In the genomic region with DNA sequence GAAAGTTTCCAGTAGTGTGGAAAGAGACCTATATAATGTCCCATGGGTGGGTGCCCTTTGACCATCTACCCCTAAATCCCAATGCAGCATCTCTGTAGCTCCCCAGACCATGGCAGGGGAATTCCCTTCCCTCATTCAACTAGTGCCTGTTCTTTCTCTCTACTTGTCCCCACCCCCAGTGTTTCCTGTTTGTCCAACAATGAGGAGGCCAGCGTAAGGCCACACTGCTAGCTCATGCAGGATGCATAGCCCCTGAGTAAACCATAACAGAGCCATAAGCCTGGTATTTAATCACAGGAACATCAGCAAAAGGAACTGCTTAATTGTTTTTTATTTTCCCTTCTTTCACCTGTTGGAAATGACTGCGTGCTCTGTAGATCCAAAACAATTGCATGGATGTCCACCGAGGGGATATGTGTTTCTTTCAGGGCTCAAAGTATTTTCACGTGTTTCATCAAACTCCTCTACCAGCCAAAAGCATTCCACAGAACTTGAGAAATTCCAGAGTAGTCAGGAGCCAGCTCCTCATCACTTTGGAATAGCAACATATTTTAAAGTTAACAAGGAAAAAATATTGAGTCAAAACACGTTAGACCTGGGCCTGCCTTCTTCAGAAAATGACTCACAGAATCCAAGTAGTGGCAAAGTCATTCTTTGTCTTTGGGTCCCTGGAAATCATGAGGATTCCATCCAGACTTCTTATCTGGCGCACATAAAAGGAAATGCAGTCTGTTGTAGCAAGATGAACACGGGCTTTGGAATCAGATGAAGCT, we compare ENCODE assay signal across 1 cellular context.
TF ChIP-seq lines count a peak whose summit lies in the region.

No MANE protein-coding gene starts in this region.

TF ChIP-seq in GM12878, 131 proteins besides CTCF, POLR2A, EP300 and RAD21 (continued from another document):
- TF ChIP-seq, protein P1, sequence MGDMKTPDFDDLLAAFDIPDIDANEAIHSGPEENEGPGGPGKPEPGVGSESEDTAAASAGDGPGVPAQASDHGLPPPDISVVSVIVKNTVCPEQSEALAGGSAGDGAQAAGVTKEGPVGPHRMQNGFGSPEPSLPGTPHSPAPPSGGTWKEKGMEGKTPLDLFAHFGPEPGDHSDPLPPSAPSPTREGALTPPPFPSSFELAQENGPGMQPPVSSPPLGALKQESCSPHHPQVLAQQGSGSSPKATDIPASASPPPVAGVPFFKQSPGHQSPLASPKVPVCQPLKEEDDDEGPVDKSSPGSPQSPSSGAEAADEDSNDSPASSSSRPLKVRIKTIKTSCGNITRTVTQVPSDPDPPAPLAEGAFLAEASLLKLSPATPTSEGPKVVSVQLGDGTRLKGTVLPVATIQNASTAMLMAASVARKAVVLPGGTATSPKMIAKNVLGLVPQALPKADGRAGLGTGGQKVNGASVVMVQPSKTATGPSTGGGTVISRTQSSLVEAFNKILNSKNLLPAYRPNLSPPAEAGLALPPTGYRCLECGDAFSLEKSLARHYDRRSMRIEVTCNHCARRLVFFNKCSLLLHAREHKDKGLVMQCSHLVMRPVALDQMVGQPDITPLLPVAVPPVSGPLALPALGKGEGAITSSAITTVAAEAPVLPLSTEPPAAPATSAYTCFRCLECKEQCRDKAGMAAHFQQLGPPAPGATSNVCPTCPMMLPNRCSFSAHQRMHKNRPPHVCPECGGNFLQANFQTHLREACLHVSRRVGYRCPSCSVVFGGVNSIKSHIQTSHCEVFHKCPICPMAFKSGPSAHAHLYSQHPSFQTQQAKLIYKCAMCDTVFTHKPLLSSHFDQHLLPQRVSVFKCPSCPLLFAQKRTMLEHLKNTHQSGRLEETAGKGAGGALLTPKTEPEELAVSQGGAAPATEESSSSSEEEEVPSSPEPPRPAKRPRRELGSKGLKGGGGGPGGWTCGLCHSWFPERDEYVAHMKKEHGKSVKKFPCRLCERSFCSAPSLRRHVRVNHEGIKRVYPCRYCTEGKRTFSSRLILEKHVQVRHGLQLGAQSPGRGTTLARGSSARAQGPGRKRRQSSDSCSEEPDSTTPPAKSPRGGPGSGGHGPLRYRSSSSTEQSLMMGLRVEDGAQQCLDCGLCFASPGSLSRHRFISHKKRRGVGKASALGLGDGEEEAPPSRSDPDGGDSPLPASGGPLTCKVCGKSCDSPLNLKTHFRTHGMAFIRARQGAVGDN (IDR thresholded peaks at IDR 0.05) = no peak
- peak; percentile 81 for TF ChIP-seq PAX5 (IDR thresholded peaks at IDR 0.05; ENCODE audit: borderline replicate concordance, low read depth, low read length)
- TF ChIP-seq POLR2AphosphoS5 (IDR thresholded peaks at IDR 0.05; ENCODE audit: low read length) = peak; percentile 46; the same call in 1 of the 2 replicates
- TF ChIP-seq, protein P2, sequence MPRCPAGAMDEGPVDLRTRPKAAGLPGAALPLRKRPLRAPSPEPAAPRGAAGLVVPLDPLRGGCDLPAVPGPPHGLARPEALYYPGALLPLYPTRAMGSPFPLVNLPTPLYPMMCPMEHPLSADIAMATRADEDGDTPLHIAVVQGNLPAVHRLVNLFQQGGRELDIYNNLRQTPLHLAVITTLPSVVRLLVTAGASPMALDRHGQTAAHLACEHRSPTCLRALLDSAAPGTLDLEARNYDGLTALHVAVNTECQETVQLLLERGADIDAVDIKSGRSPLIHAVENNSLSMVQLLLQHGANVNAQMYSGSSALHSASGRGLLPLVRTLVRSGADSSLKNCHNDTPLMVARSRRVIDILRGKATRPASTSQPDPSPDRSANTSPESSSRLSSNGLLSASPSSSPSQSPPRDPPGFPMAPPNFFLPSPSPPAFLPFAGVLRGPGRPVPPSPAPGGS (IDR thresholded peaks at IDR 0.05; ENCODE audit: borderline replicate concordance, insufficient read depth, low read depth, low read length, poor library complexity, severe bottlenecking) = peak; percentile 78
- TF ChIP-seq SREBF1 (IDR thresholded peaks at IDR 0.05; ENCODE audit: low read length) = no peak
- TF ChIP-seq SMARCA5 (IDR thresholded peaks at IDR 0.05) = no peak
- TF ChIP-seq JUND (IDR thresholded peaks at IDR 0.05; ENCODE audit: low read depth, low read length) = no peak
- TF ChIP-seq, protein P3, sequence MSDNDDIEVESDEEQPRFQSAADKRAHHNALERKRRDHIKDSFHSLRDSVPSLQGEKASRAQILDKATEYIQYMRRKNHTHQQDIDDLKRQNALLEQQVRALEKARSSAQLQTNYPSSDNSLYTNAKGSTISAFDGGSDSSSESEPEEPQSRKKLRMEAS (IDR thresholded peaks at IDR 0.05; ENCODE audit: low read depth, low read length) = 0 out of 2 replicates have a peak, but pooled peaks have one; percentile 35
- TF ChIP-seq NR2F1 (conservative IDR thresholded peaks at IDR 0.05) = no peak; the same call in 1 of the 2 replicates
- no peak for TF ChIP-seq ZBED1 (IDR thresholded peaks at IDR 0.05; ENCODE audit: borderline replicate concordance)
- TF ChIP-seq CREB1 (IDR thresholded peaks at IDR 0.05; ENCODE audit: low read depth) = peak; percentile 21; the same call in 1 of the 2 replicates
- TF ChIP-seq, protein P4, sequence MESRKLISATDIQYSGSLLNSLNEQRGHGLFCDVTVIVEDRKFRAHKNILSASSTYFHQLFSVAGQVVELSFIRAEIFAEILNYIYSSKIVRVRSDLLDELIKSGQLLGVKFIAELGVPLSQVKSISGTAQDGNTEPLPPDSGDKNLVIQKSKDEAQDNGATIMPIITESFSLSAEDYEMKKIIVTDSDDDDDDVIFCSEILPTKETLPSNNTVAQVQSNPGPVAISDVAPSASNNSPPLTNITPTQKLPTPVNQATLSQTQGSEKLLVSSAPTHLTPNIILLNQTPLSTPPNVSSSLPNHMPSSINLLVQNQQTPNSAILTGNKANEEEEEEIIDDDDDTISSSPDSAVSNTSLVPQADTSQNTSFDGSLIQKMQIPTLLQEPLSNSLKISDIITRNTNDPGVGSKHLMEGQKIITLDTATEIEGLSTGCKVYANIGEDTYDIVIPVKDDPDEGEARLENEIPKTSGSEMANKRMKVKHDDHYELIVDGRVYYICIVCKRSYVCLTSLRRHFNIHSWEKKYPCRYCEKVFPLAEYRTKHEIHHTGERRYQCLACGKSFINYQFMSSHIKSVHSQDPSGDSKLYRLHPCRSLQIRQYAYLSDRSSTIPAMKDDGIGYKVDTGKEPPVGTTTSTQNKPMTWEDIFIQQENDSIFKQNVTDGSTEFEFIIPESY (IDR thresholded peaks at IDR 0.05) = no peak
- TF ChIP-seq MYC (IDR thresholded peaks at IDR 0.05; ENCODE audit: insufficient read depth, insufficient read length, insufficient replicate concordance, low read length, severe bottlenecking) = no peak
- no peak for TF ChIP-seq ZNF217 (IDR thresholded peaks at IDR 0.05)
- peak; percentile 52; the same call in 1 of the 2 replicates for TF ChIP-seq BCL11A (IDR thresholded peaks at IDR 0.05; ENCODE audit: low read depth, low read length)
- no peak for TF ChIP-seq BACH1 (IDR thresholded peaks at IDR 0.05; ENCODE audit: borderline replicate concordance)
- TF ChIP-seq IRF4 (IDR thresholded peaks at IDR 0.05; ENCODE audit: low read depth, low read length) = peak; percentile 35; the same call in 1 of the 2 replicates
- 0 out of 4 replicates have a peak, but pooled peaks of 1 of the 2 experiments have one; percentile 22 for TF ChIP-seq SRF (IDR thresholded peaks at IDR 0.05; ENCODE audit: low read depth in 2 of 2, low read length in 2 of 2)
- TF ChIP-seq HDAC2 (IDR thresholded peaks at IDR 0.05) = no peak
- TF ChIP-seq JUNB (IDR thresholded peaks at IDR 0.05) = peak; percentile 21; the same call in 1 of the 2 replicates
- 0 out of 2 replicates have a peak, but pooled peaks have one; percentile 48 for TF ChIP-seq TBL1XR1 (IDR thresholded peaks at IDR 0.05; ENCODE audit: low read depth, low read length)
